13 cellular contexts compared by ENCODE assay signal in genomic region chr4:147755567-147756295, GRCh38. TPM values are rescaled to one million over a fixed set of nuclear protein-coding genes. Genes with fewer than 3 reads are reported as not detected.
DNase-seq lines count a peak whose midpoint lies in the region; ATAC-seq and TF ChIP-seq lines count a peak whose summit lies in the region.
"Had no signal": no experiment of that assay in that cellular context is flagged by ENCODE, and none has a peak within 500 bp of the region (broad histone marks: within the 10 kb centered on the region; RNA-seq: fewer than 3 reads in every experiment).

No MANE protein-coding gene starts in this region.

- TF ChIP-seq CTCF in psoas muscle (IDR thresholded peaks at IDR 0.05) = no peak

- peak overlapping the region; percentile 50 for H3K27ac ChIP-seq in psoas muscle

- DNase-seq in EH (ENCODE audit: low read depth) (peak; percentile 62), LHCN-M2 (ENCODE audit: low read depth) (peak; percentile 26), fibroblast of peridontal ligament (ENCODE audit: extremely low read depth) (peak; percentile 79), psoas muscle (no peak)
- DNase-seq: activated T-cell treated with anti-CD3 and anti-CD28 coated beads, Interleukin-2, amount 50 U/mL, for 48 hours; C1 segment of cervical spinal cord; NCI-H510A treated with DMSO at 0.1 percent for 48 hours had no signal

- intact Hi-C loops in psoas muscle (cut with DNase I) = no loop called here

- WGBS in psoas muscle, 3 donors = 65 to 77% (median 70%) methylated on average over 3 of the region's 3 CpGs

- H3K4me3 ChIP-seq in psoas muscle = no peak overlapping the region
- H3K4me3 ChIP-seq: K562, lung had no signal

- no peaks in the 10 kb centered on the region for H3K27me3 ChIP-seq in psoas muscle (ENCODE audit: insufficient read depth in 3 of 3, low read length in 2 of 3)

- peaks cover 44% of the 10 kb centered on the region for H3K4me1 ChIP-seq in psoas muscle

- ATAC-seq in psoas muscle (peak in 1 of 4 donors; percentile 25), GM21529 (IDR thresholded peaks at IDR 0.05; ENCODE audit: unreplicated experiment) (no peak), GM18519 (IDR thresholded peaks at IDR 0.05; ENCODE audit: low FRiP score, unreplicated experiment) (no peak), HG03097 (IDR thresholded peaks at IDR 0.05; ENCODE audit: low FRiP score, unreplicated experiment) (no peak)
- no peak for ATAC-seq in activated CD4-positive, CD25-positive, alpha-beta regulatory T cell treated with anti-CD3 and anti-CD28 coated beads, Interleukin-2, amount 50 U/mL, for 24 hours
- ATAC-seq: K562 had no signal

- no peaks in the 10 kb centered on the region for H3K36me3 ChIP-seq in psoas muscle (ENCODE audit: insufficient read depth in 1 of 2, low read depth in 1 of 2)

- no peaks in the 10 kb centered on the region for H3K9me3 ChIP-seq in psoas muscle

RNA-seq across cellular contexts. Expression of gene ARHGAP10, which starts 23.8 kb away (rescaled TPM):
- total RNA-seq in LHCN-M2 (2014; rRNA removed) (27.1 and 28.9 TPM in 2 replicates), psoas muscle (10 to 100 TPM; 34.0 to 43.5 (median 37.3) TPM)
- polyA plus RNA-seq in LHCN-M2 (2012) = 20.1 TPM
- 10 to 100 TPM; 28.8 to 30.3 (median 28.8) TPM for polyA plus RNA-seq in psoas muscle

Comparison
In these comparisons a context has a peak if more than half of its experiments do, and no peak if none do; other contexts are left out.
1. DNase-seq: peak in EH (single experiment), LHCN-M2 (single experiment) and fibroblast of peridontal ligament (single experiment); none in psoas muscle (0 of 2).